ENCODE assay signal across 21 cellular contexts in the genomic region with DNA sequence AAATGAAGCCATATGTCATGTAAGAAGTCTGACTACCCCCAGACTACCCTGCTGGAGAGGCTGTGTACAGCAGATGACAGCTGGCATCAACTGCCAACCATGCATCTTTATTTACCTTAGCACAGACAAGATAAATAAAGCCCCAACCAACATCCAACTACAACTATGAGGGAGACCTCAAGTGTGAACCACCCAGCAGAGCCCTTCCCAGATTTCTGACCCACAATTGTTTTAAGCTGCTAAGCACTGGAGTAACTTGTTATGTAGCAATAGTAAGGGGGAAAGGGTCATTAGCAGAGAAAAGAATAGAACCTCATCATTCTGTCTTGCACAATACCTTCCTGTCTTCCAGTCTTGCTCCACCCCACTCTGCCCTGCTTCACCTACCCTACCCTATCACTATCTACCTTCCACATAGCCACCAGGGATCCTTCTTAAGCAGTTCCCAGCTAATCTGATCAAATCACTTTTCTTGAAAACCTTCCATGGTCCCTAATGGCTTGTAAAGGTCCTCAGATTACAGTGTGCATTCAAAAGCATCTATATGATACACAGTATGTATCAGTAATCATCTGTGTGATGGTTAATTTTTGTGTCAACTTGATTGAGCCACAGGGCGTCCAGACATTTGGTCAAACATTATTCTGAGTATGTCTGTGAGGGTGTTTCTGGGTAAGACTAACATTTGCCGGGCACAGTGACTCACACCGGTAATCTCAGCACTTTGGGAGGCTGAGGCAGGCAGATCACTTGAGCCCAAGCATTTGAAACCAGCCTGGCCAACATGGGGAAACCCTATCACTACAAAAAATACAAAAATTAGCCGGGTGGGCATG. TPM values are rescaled to one million over a fixed set of nuclear protein-coding genes. Genes with fewer than 3 reads are reported as not detected.
DNase-seq lines count a peak whose midpoint lies in the region; ATAC-seq, FAIRE-seq and TF ChIP-seq lines count a peak whose summit lies in the region.
"Had no signal": no experiment of that assay in that cellular context is flagged by ENCODE, and none has a peak within 500 bp of the region (broad histone marks: within the 10 kb centered on the region; RNA-seq: fewer than 3 reads in every experiment).

No MANE protein-coding gene starts in this region.

- peak; percentile 59 for FAIRE-seq in K562 (lab: Jason Lieb, UNC)
- FAIRE-seq: A549 had no signal

- in situ Hi-C loops in K562 (cut with MboI), result no loop called here

- POLR2A ChIA-PET in activated CD4-positive, alpha-beta T cell treated with anti-CD3 and anti-CD28 coated beads for 36 hours (lab: Charles Lee), result no interaction called here
- POLR2A ChIA-PET in K562 (lab: Yijun Ruan, JAX), result interaction anchor here (0.7 to 3.5 kb wide), 3 partner anchors 18 to 110 kb away, joined by 5 to 20 read pairs (median 6); partner anchors contain the start of gene RBM15

- no peak for DNase-seq in activated CD4-positive, alpha-beta T cell treated with anti-CD3 and anti-CD28 coated beads for 36 hours
- DNase-seq in activated CD4-positive, alpha-beta T cell treated with anti-CD3 and anti-CD28 coated beads, Interleukin-2, amount 50 U/mL, for 48 hours, result no peak
- DNase-seq in NCI-H69 (lab: John Stamatoyannopoulos, UW) (peak; percentile 30), K562 (ENCODE audit: extremely low read depth in 1 of 4, low spot score in 3 of 4) (no peak), renal cortical epithelial cell (ENCODE audit: low read depth) (peak; percentile 37), posterior vena cava (ENCODE audit: low spot score) (no peak), glutamatergic neuron (no peak), Karpas-422 (no peak)
- DNase-seq: activated CD4-positive, alpha-beta memory T cell treated with anti-CD3 and anti-CD28 coated beads for 36 hours; activated T-cell treated with anti-CD3 and anti-CD28 coated beads, Interleukin-2, amount 50 U/mL, for 72 hours; caudate nucleus; effector CD8-positive, alpha-beta T cell; H9; NCI-H2029; NCI-H526 treated with DMSO at 0.1 percent for 48 hours; stimulated activated CD4-positive, alpha-beta T cell treated with anti-CD3 and anti-CD28 coated beads, Interleukin-15, amount 100 ng/mL, for 24 hours; uterus had no signal

- H3K9ac ChIP-seq in K562 (ENCODE audit: insufficient read depth in 1 of 2, low read depth in 2 of 2, low read length in 2 of 2) (no peak overlapping the region), Karpas-422 (ENCODE audit: low read length) (no peak overlapping the region)
- H3K9ac ChIP-seq: neural progenitor cell had no signal

- H3K4me1 ChIP-seq in K562 (replicated peaks in 1 of 2; ENCODE audit: control insufficient read depth in 2 of 2, insufficient read depth in 2 of 2, low read length in 2 of 2) (no peaks in the 10 kb centered on the region), Karpas-422 (ENCODE audit: low read length) (no peaks in the 10 kb centered on the region)
- H3K4me1 ChIP-seq: A549, neural progenitor cell, uterus had no signal

- no peak overlapping the region for H3K4me3 ChIP-seq in K562
- no peak overlapping the region for H3K4me3 ChIP-seq in Karpas-422 (ENCODE audit: low read length)
- H3K4me3 ChIP-seq: A549, neural progenitor cell, uterus had no signal

- H3K9me3 Mint-ChIP-seq in activated CD4-positive, alpha-beta T cell treated with anti-CD3 and anti-CD28 coated beads for 36 hours (ENCODE audit: low read depth), result no peaks in the 10 kb centered on the region
- peaks cover 2% of the 10 kb centered on the region for H3K9me3 Mint-ChIP-seq in glutamatergic neuron (ENCODE audit: unreplicated experiment)
- H3K9me3 Mint-ChIP-seq: activated CD4-positive, alpha-beta memory T cell treated with anti-CD3 and anti-CD28 coated beads for 36 hours; H9; neural progenitor cell had no signal

- CTCF ChIA-PET in activated CD4-positive, alpha-beta T cell treated with anti-CD3 and anti-CD28 coated beads for 36 hours (lab: Charles Lee), result interaction anchor here (1.1 to 19.7 kb wide), 3 partner anchors 20 to 141 kb away, joined by 4 to 547 read pairs (median 4); partner anchors contain the start of gene KCNC4
- CTCF ChIA-PET in K562 (lab: Yijun Ruan, JAX; ENCODE audit: low intra/inter-chr PET ratio), result interaction anchor here (0.6 kb wide), 1 partner anchor 60 kb away, joined by 5 read pairs; no protein-coding TSS in a partner anchor

- no peaks in the 10 kb centered on the region; a peak in 1 of 5 replicates for H3K27me3 ChIP-seq in K562 (ENCODE audit: control insufficient read depth in 2 of 2, insufficient read depth in 2 of 2, low read length in 2 of 2)
- H3K27me3 ChIP-seq in Karpas-422 (ENCODE audit: low read length), result no peaks in the 10 kb centered on the region
- H3K27me3 ChIP-seq: neural progenitor cell, uterus had no signal

- no peak for TF ChIP-seq EP300 in K562 (IDR thresholded peaks at IDR 0.05; ENCODE audit: low read length)

- H3K27ac ChIP-seq in K562 (ENCODE audit: extremely low read depth, low read depth, low read length), result no peak overlapping the region
- H3K27ac ChIP-seq in Karpas-422 (ENCODE audit: low read length), result no peak overlapping the region
- H3K27ac ChIP-seq: A549, C4-2B, neural progenitor cell, uterus had no signal

- BruUV-seq in K562 (replicated peaks; lab: Mats Ljungman, UMichigan), result no TSS peak

- H3K27me3 Mint-ChIP-seq in activated CD4-positive, alpha-beta T cell treated with anti-CD3 and anti-CD28 coated beads for 36 hours, result no peaks in the 10 kb centered on the region
- no peaks in the 10 kb centered on the region for H3K27me3 Mint-ChIP-seq in glutamatergic neuron (ENCODE audit: unreplicated experiment)
- H3K27me3 Mint-ChIP-seq: activated CD4-positive, alpha-beta memory T cell treated with anti-CD3 and anti-CD28 coated beads for 36 hours; stimulated activated naive CD8-positive, alpha-beta T cell treated with anti-CD3 and anti-CD28 coated beads, Interleukin-15, Interleukin-2, amounts not matched to agents 100 ng/mL and 50 ng/mL, for 24 hours had no signal

- H4K20me1 ChIP-seq in K562 (replicated peaks; ENCODE audit: control insufficient read depth, insufficient read depth, low read length) (no peaks in the 10 kb centered on the region), Karpas-422 (ENCODE audit: insufficient read depth, low read depth, low read length) (no peaks in the 10 kb centered on the region)

- peaks cover 3% of the 10 kb centered on the region for H3K4me1 Mint-ChIP-seq in activated CD4-positive, alpha-beta T cell treated with anti-CD3 and anti-CD28 coated beads for 36 hours
- no peaks in the 10 kb centered on the region for H3K4me1 Mint-ChIP-seq in glutamatergic neuron (ENCODE audit: low read depth, unreplicated experiment)
- H3K4me1 Mint-ChIP-seq: H9, neural progenitor cell had no signal

- H3K36me3 Mint-ChIP-seq in activated CD4-positive, alpha-beta T cell treated with anti-CD3 and anti-CD28 coated beads for 36 hours (ENCODE audit: low read depth), result no peaks in the 10 kb centered on the region
- peaks cover 7% of the 10 kb centered on the region for H3K36me3 Mint-ChIP-seq in glutamatergic neuron (ENCODE audit: unreplicated experiment)
- H3K36me3 Mint-ChIP-seq: activated CD4-positive, alpha-beta memory T cell treated with anti-CD3 and anti-CD28 coated beads for 36 hours; neural progenitor cell had no signal

- H3K36me3 ChIP-seq in K562 (ENCODE audit: control insufficient read depth, insufficient read depth, low read length), result no peaks in the 10 kb centered on the region
- H3K36me3 ChIP-seq in Karpas-422 (ENCODE audit: insufficient read depth, low read length), result no peaks in the 10 kb centered on the region; the same call in 1 of the 2 replicates
- H3K36me3 ChIP-seq: neural progenitor cell, uterus had no signal

- H3K9me3 ChIP-seq in K562 (replicated peaks; ENCODE audit: control insufficient read depth, insufficient read depth, low read depth, low read length), result no peaks in the 10 kb centered on the region
- H3K9me3 ChIP-seq in Karpas-422 (ENCODE audit: low read length), result no peaks in the 10 kb centered on the region
- H3K9me3 ChIP-seq: uterus had no signal

- H3K9me2 ChIP-seq in Karpas-422 (replicated peaks; ENCODE audit: insufficient read depth, low read length), result no peaks in the 10 kb centered on the region

- intact Hi-C loops in activated CD4-positive, alpha-beta T cell treated with anti-CD3 and anti-CD28 coated beads for 36 hours (cut with DNase I, micrococcal nuclease), result no loop called here
- intact Hi-C loops in K562 (cut with micrococcal nuclease), result loop anchor here (5.0 kb wide), 1 partner anchor 138 kb away; no protein-coding TSS in a partner anchor
- intact Hi-C loops in posterior vena cava (cut with DNase I), result loop anchor here (10.0 kb wide), 1 partner anchor 135 kb away; the partner anchor contains the start of gene PROK1 (in 2 of the 2)

- TF ChIP-seq CTCF in K562 (IDR thresholded peaks at IDR 0.05 in 2 of 3, conservative IDR thresholded peaks at IDR 0.05 in 1 of 3; ENCODE audit: insufficient read depth in 2 of 3, low read depth in 1 of 3, low read length in 3 of 3), result no peak
- TF ChIP-seq CTCF in glutamatergic neuron (IDR thresholded peaks at IDR 0.05; ENCODE audit: partially characterized antibody, unreplicated experiment), result no peak

- TF ChIP-seq RAD21 in K562 (CRISPR knock-in tag; conservative IDR thresholded peaks at IDR 0.05 in 1 of 2, IDR thresholded peaks at IDR 0.05 in 1 of 2), result no peak

- no peak overlapping the region for H3K4me3 Mint-ChIP-seq in activated CD4-positive, alpha-beta T cell treated with anti-CD3 and anti-CD28 coated beads for 36 hours
- no peak overlapping the region for H3K4me3 Mint-ChIP-seq in glutamatergic neuron (ENCODE audit: unreplicated experiment)
- H3K4me3 Mint-ChIP-seq: activated CD4-positive, alpha-beta memory T cell treated with anti-CD3 and anti-CD28 coated beads for 36 hours; activated T-cell treated with anti-CD3 and anti-CD28 coated beads, Interleukin-2, amount 50 U/mL, for 72 hours; H9; neural progenitor cell; stimulated activated naive CD8-positive, alpha-beta T cell treated with anti-CD3 and anti-CD28 coated beads, Interleukin-15, Interleukin-2, amounts not matched to agents 100 ng/mL and 50 ng/mL, for 24 hours had no signal

- peak; percentile 55 for ATAC-seq in activated CD4-positive, alpha-beta T cell treated with anti-CD3 and anti-CD28 coated beads for 36 hours
- peak; percentile 31 for ATAC-seq in K562
- ATAC-seq: A549 had no signal

- no peak for TF ChIP-seq POLR2A in K562 (conservative IDR thresholded peaks at IDR 0.05)

- no peak overlapping the region for H3K4me2 ChIP-seq in K562 (ENCODE audit: insufficient read depth, low read length)
- no peak overlapping the region for H3K4me2 ChIP-seq in Karpas-422 (ENCODE audit: low read depth, low read length, poor library complexity, severe bottlenecking)
- H3K4me2 ChIP-seq: A549, neural progenitor cell had no signal

- no peak overlapping the region for H2AFZ ChIP-seq in K562 (ENCODE audit: low read depth, low read length)
- no peak overlapping the region for H2AFZ ChIP-seq in Karpas-422 (ENCODE audit: low read length)
- H2AFZ ChIP-seq: neural progenitor cell had no signal

- WGBS in K562 (ENCODE audit: insufficient coverage, low coverage, missing lambda C conversion rate), result 9% methylated on average over 4 of the region's 4 CpGs

- no peaks in the 10 kb centered on the region for H3K9me1 ChIP-seq in K562 (ENCODE audit: control insufficient read depth, insufficient read depth, low read length)

- H3K79me2 ChIP-seq in K562 (ENCODE audit: control insufficient read depth, insufficient read depth, low read length) (no peaks in the 10 kb centered on the region), Karpas-422 (ENCODE audit: low read length) (no peaks in the 10 kb centered on the region)

- no peak overlapping the region for H3K27ac Mint-ChIP-seq in activated CD4-positive, alpha-beta T cell treated with anti-CD3 and anti-CD28 coated beads for 36 hours
- no peak overlapping the region for H3K27ac Mint-ChIP-seq in glutamatergic neuron (ENCODE audit: unreplicated experiment)
- H3K27ac Mint-ChIP-seq: activated CD4-positive, alpha-beta memory T cell treated with anti-CD3 and anti-CD28 coated beads for 36 hours; activated T-cell treated with anti-CD3 and anti-CD28 coated beads, Interleukin-2, amount 50 U/mL, for 72 hours; H9; neural progenitor cell; stimulated activated naive CD8-positive, alpha-beta T cell treated with anti-CD3 and anti-CD28 coated beads, Interleukin-15, Interleukin-2, amounts not matched to agents 100 ng/mL and 50 ng/mL, for 24 hours had no signal

RNA-seq across cellular contexts. Expression of gene RBM15, which starts 19.6 kb away (rescaled TPM):
- 10 to 100 TPM; 60.7 to 63.2 TPM for total RNA-seq in activated CD4-positive, alpha-beta T cell treated with anti-CD3 and anti-CD28 coated beads for 36 hours
- 242 and 282 TPM in 2 replicates for total RNA-seq in K562 (2011; cell fraction: chromatin; rRNA removed; ENCODE audit: low replicate concordance)
- 217 and 228 TPM in 2 replicates for total RNA-seq in K562 (2011; cell fraction: nucleolus; rRNA removed)
- total RNA-seq in K562 (2011; cell fraction: nucleoplasm; rRNA removed), result 127 and 197 TPM in 2 replicates
- total RNA-seq in K562 (2014; rRNA removed) (63.4 and 67.7 TPM in 2 replicates), K562 (2014; rRNA removed; fragmentation: Illumina TruSeq; extraction: Trizol) (43.4 and 45.3 TPM in 2 replicates), K562 (2015; rRNA removed; fragmentation: Illumina TruSeq; extraction: Trizol) (57.6 and 58.3 TPM in 2 replicates), K562 (2021) (53.4 and 56.1 TPM in 2 replicates), renal cortical epithelial cell (26.9 and 36.0 TPM in 2 replicates), posterior vena cava (10 to 100 TPM; 14.8 to 15.9 TPM), glutamatergic neuron (ENCODE audit: unreplicated experiment) (27.3 TPM)
- polyA plus RNA-seq in K562 (2011; rRNA removed) (28.2 and 32.1 TPM in 2 replicates), K562 (2014; fragmentation: Illumina TruSeq; extraction: Trizol) (16.9 and 17.1 TPM in 2 replicates), K562 (2014; fragmentation: Nextera tagmentation; extraction: Ambion mirVana) (1 to 10 TPM; 2.4 to 4.7 TPM), K562 (2014; rRNA removed) (25.2 and 29.1 TPM in 2 replicates)
- polyA plus RNA-seq in K562 (2011; cell fraction: cytosol; rRNA removed), result 25.2 and 25.5 TPM in 2 replicates
- 67.3 and 94.0 TPM in 2 replicates for polyA plus RNA-seq in K562 (2011; cell fraction: nucleus; rRNA removed)
- polyA plus RNA-seq in K562 (2012), result 11.9 and 12.9 TPM in 2 replicates
- 164 and 169 TPM in 2 replicates for polyA minus RNA-seq in K562 (2011; rRNA and poly(A)+ RNA removed)
- polyA minus RNA-seq in K562 (2011; cell fraction: cytosol; rRNA and poly(A)+ RNA removed), result 57.9 and 59.4 TPM in 2 replicates
- 287 and 388 TPM in 2 replicates for polyA minus RNA-seq in K562 (2011; cell fraction: nucleus; rRNA and poly(A)+ RNA removed)
- total RNA-seq in Karpas-422 (2014; rRNA removed; shearing (Covaris generic); ENCODE audit: low replicate concordance), result 101 and 150 TPM in 2 replicates

Comparison
In these comparisons a context has a peak if more than half of its experiments do, and no peak if none do; other contexts are left out.
1. DNase-seq: peak in NCI-H69 (single experiment) and renal cortical epithelial cell (single experiment); none in activated CD4-positive, alpha-beta T cell treated with anti-CD3 and anti-CD28 coated beads for 36 hours (single experiment), activated CD4-positive, alpha-beta T cell treated with anti-CD3 and anti-CD28 coated beads, Interleukin-2, amount 50 U/mL, for 48 hours (0 of 2), K562 (0 of 4), posterior vena cava (single experiment), glutamatergic neuron (single experiment) and Karpas-422 (single experiment).
2. intact Hi-C loops: an anchor here in K562 (5.0 kb wide) and posterior vena cava (10.0 kb wide); none called in activated CD4-positive, alpha-beta T cell treated with anti-CD3 and anti-CD28 coated beads for 36 hours.